Comparison of ENCODE assay signal across 14 cellular contexts in the genomic region with DNA sequence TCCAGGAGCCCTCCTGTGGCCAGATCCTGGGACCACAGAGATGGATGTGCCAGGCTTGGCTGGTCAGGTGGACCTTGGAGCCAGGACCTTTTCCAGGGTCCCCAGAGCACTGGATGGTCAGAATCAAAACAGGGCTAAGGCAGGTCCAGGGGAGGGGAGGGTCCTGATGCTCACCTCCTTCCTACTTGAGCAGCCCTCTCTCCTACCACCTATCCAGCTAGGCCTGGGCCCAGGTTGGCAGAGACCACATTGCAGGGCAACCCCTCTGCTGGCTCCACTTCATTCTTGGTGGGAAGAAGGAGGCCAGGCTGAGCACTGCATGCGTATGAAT. TPM values are rescaled to one million over a fixed set of nuclear protein-coding genes. Genes with fewer than 3 reads are reported as not detected.
DNase-seq lines count a peak whose midpoint lies in the region; ATAC-seq, FAIRE-seq and TF ChIP-seq lines count a peak whose summit lies in the region.
"Had no signal": no experiment of that assay in that cellular context is flagged by ENCODE, and none has a peak within 500 bp of the region (broad histone marks: within the 10 kb centered on the region; RNA-seq: fewer than 3 reads in every experiment).

No MANE protein-coding gene starts in this region.

- no peak overlapping the region for H2BK120ac ChIP-seq in H1 (replicated peaks; ENCODE audit: low read depth, low read length)

- peaks cover 2% of the 10 kb centered on the region for H3K36me3 Mint-ChIP-seq in activated naive CD4-positive, alpha-beta T cell treated with anti-CD3 and anti-CD28 coated beads, Interleukin-2, amount 10 ng/mL, durations not matched to agents 7 days and 5 days
- H3K36me3 Mint-ChIP-seq in activated naive CD4-positive, alpha-beta T cell treated with anti-CD3 and anti-CD28 coated beads for 36 hours (ENCODE audit: low read depth), result no peaks in the 10 kb centered on the region
- peaks cover 5% of the 10 kb centered on the region for H3K36me3 Mint-ChIP-seq in stimulated activated memory B cell treated with anti-CD40 and anti-IgM and Interleukin-4, amounts not matched to agents 10 μg/mL and 1 μg/mL and 100 μg/mL, for 72 hours
- H3K36me3 Mint-ChIP-seq: neural progenitor cell had no signal

- TF ChIP-seq POLR2A in H1 (IDR thresholded peaks at IDR 0.05; ENCODE audit: control extremely low read depth in 1 of 2, low read depth in 2 of 2, low read length in 2 of 2) (no peak), GM12892 (IDR thresholded peaks at IDR 0.05; ENCODE audit: low read depth, low read length) (no peak), prostate gland (IDR thresholded peaks at IDR 0.05) (no peak)

- H3K23me2 ChIP-seq in H1 (ENCODE audit: low read depth, low read length), result peaks cover 6% of the 10 kb centered on the region; the same call in 1 of the 2 replicates

- H3K4me3 ChIP-seq in H1 (ENCODE audit: extremely low read depth in 1 of 4, insufficient read depth in 2 of 4, low read depth in 3 of 4, low read length in 4 of 4) (no peak overlapping the region), prostate gland (no peak overlapping the region)
- H3K4me3 ChIP-seq: neural progenitor cell had no signal

- no peaks in the 10 kb centered on the region for H3K9me3 ChIP-seq in KOPT-K1 (ENCODE audit: insufficient read depth, low read length, poor library complexity, severe bottlenecking)
- no peaks in the 10 kb centered on the region for H3K9me3 ChIP-seq in H1 (ENCODE audit: insufficient read depth in 2 of 2, low read depth in 1 of 2, low read length in 1 of 2)
- no peaks in the 10 kb centered on the region for H3K9me3 ChIP-seq in prostate gland
- H3K9me3 ChIP-seq: esophagus squamous epithelium had no signal

- H3K18ac ChIP-seq in H1 (ENCODE audit: extremely low read depth, low read length), result no peak overlapping the region

- H3K4me2 ChIP-seq in H1 (ENCODE audit: insufficient read depth in 1 of 2, low read depth in 2 of 2, low read length in 2 of 2), result no peak overlapping the region
- H3K4me2 ChIP-seq: neural progenitor cell had no signal

- no peaks in the 10 kb centered on the region for H3K27me3 Mint-ChIP-seq in activated naive CD4-positive, alpha-beta T cell treated with anti-CD3 and anti-CD28 coated beads, Interleukin-2, amount 10 ng/mL, durations not matched to agents 7 days and 5 days
- no peaks in the 10 kb centered on the region for H3K27me3 Mint-ChIP-seq in activated naive CD4-positive, alpha-beta T cell treated with anti-CD3 and anti-CD28 coated beads for 36 hours (ENCODE audit: low read depth)
- H3K27me3 Mint-ChIP-seq in stimulated activated memory B cell treated with anti-CD40 and anti-IgM and Interleukin-4, amounts not matched to agents 10 μg/mL and 1 μg/mL and 100 μg/mL, for 72 hours, result no peaks in the 10 kb centered on the region

- no peak overlapping the region for H3K4ac ChIP-seq in H1 (replicated peaks; ENCODE audit: insufficient read length, low read depth, low read length)

- no peak overlapping the region for H2AFZ ChIP-seq in H1 (ENCODE audit: low read length)

- peak overlapping the region; percentile 2 for H3K27ac Mint-ChIP-seq in activated naive CD4-positive, alpha-beta T cell treated with anti-CD3 and anti-CD28 coated beads, Interleukin-2, amount 10 ng/mL, durations not matched to agents 7 days and 5 days
- H3K27ac Mint-ChIP-seq in activated naive CD4-positive, alpha-beta T cell treated with anti-CD3 and anti-CD28 coated beads for 36 hours, result no peak overlapping the region
- peak overlapping the region; percentile 96 for H3K27ac Mint-ChIP-seq in stimulated activated memory B cell treated with anti-CD40 and anti-IgM and Interleukin-4, amounts not matched to agents 10 μg/mL and 1 μg/mL and 100 μg/mL, for 72 hours
- H3K27ac Mint-ChIP-seq: neural progenitor cell had no signal

- H4K8ac ChIP-seq in H1 (ENCODE audit: extremely low read depth, insufficient read depth, low read length), result no peak overlapping the region

- DNase-seq in activated naive CD4-positive, alpha-beta T cell treated with anti-CD3 and anti-CD28 coated beads, Interleukin-2, amount 10 ng/mL, durations not matched to agents 7 days and 5 days, result no peak
- DNase-seq in activated naive CD4-positive, alpha-beta T cell treated with anti-CD3 and anti-CD28 coated beads for 36 hours, result no peak
- no peak for DNase-seq in H1 (ENCODE audit: low read depth in 1 of 2, low spot score in 2 of 2)
- DNase-seq in GM12892 (ENCODE audit: insufficient read length), result no peak
- DNase-seq in prostate gland (ENCODE audit: low spot score), result no peak
- no peak for DNase-seq in NK-92 (lab: John Stamatoyannopoulos, UW; ENCODE audit: unreplicated experiment)
- DNase-seq: activated gamma-delta T cell treated with Interleukin-2 at 50 U/mL for 16 hours, esophagus squamous epithelium, NCI-H1436 treated with DMSO at 0.1 percent for 48 hours, NCI-H2227 treated with DMSO at 0.1 percent for 48 hours had no signal

- TF ChIP-seq CTCF in H1 (IDR thresholded peaks at IDR 0.05; ENCODE audit: control extremely low read depth in 1 of 3, insufficient read depth in 1 of 3, low read depth in 1 of 3, low read length in 3 of 3) (no peak), prostate gland (IDR thresholded peaks at IDR 0.05) (no peak)

- FAIRE-seq in H1 (lab: Jason Lieb, UNC) (no peak), GM12892 (lab: Jason Lieb, UNC) (no peak)

- H2BK20ac ChIP-seq in H1 (ENCODE audit: low read length), result no peak overlapping the region

- no peak overlapping the region; a peak in 1 of 7 replicates for H3K9ac ChIP-seq in H1 (replicated peaks in 1 of 4; ENCODE audit: extremely low read depth in 1 of 4, low read depth in 3 of 4, low read length in 3 of 4)
- H3K9ac ChIP-seq: neural progenitor cell had no signal

- no peak overlapping the region for H3K56ac ChIP-seq in H1 (replicated peaks; ENCODE audit: insufficient read length, low read depth, low read length)

- no peaks in the 10 kb centered on the region for H3K79me1 ChIP-seq in H1 (ENCODE audit: low read depth, low read length)

- H4K91ac ChIP-seq in H1 (replicated peaks; ENCODE audit: insufficient read length, low read length), result peak overlapping the region; percentile 31

- no peak for TF ChIP-seq RAD21 in H1 (IDR thresholded peaks at IDR 0.05 in 1 of 2, conservative IDR thresholded peaks at IDR 0.05 in 1 of 2; ENCODE audit: low read depth in 2 of 2, low read length in 2 of 2)

- H3K36me3 ChIP-seq in KOPT-K1 (ENCODE audit: insufficient read depth, low read length) (no peaks in the 10 kb centered on the region), H1 (ENCODE audit: control insufficient read depth in 2 of 4, insufficient read depth in 4 of 4, low read length in 3 of 4) (no peaks in the 10 kb centered on the region), prostate gland (no peaks in the 10 kb centered on the region)
- H3K36me3 ChIP-seq: neural progenitor cell had no signal

- no peak overlapping the region for H2BK15ac ChIP-seq in H1 (ENCODE audit: low read length)

- POLR2A ChIA-PET in H1 (lab: Charles Lee; ENCODE audit: partially characterized antibody), result interaction anchor here (1.0 kb wide), 1 partner anchor 9 kb away, joined by 3 read pairs; no protein-coding TSS in a partner anchor

- no peaks in the 10 kb centered on the region for H3K9me3 Mint-ChIP-seq in activated naive CD4-positive, alpha-beta T cell treated with anti-CD3 and anti-CD28 coated beads, Interleukin-2, amount 10 ng/mL, durations not matched to agents 7 days and 5 days
- no peaks in the 10 kb centered on the region for H3K9me3 Mint-ChIP-seq in activated naive CD4-positive, alpha-beta T cell treated with anti-CD3 and anti-CD28 coated beads for 36 hours
- H3K9me3 Mint-ChIP-seq in stimulated activated memory B cell treated with anti-CD40 and anti-IgM and Interleukin-4, amounts not matched to agents 10 μg/mL and 1 μg/mL and 100 μg/mL, for 72 hours, result no peaks in the 10 kb centered on the region
- H3K9me3 Mint-ChIP-seq: neural progenitor cell had no signal

- no peak for ATAC-seq in stimulated activated memory B cell treated with anti-CD40 and anti-IgM and Interleukin-4, amounts not matched to agents 10 μg/mL and 1 μg/mL and 100 μg/mL, for 72 hours
- ATAC-seq: HCT116 had no signal

- H2BK12ac ChIP-seq in H1 (ENCODE audit: low read depth, low read length), result peak overlapping the region; percentile 50; the same call in 1 of the 2 replicates

- peaks cover 29% of the 10 kb centered on the region for H3K4me1 Mint-ChIP-seq in activated naive CD4-positive, alpha-beta T cell treated with anti-CD3 and anti-CD28 coated beads, Interleukin-2, amount 10 ng/mL, durations not matched to agents 7 days and 5 days
- H3K4me1 Mint-ChIP-seq in activated naive CD4-positive, alpha-beta T cell treated with anti-CD3 and anti-CD28 coated beads for 36 hours (ENCODE audit: low read depth), result peaks cover 17% of the 10 kb centered on the region
- H3K4me1 Mint-ChIP-seq in stimulated activated memory B cell treated with anti-CD40 and anti-IgM and Interleukin-4, amounts not matched to agents 10 μg/mL and 1 μg/mL and 100 μg/mL, for 72 hours, result peaks cover 16% of the 10 kb centered on the region

- H3K14ac ChIP-seq in H1 (ENCODE audit: insufficient read length), result no peak overlapping the region

- H3K27me3 ChIP-seq in H1 (replicated peaks in 1 of 4; ENCODE audit: control insufficient read depth in 3 of 4, extremely low read depth in 1 of 4, insufficient read depth in 3 of 4, low read length in 3 of 4), result no peaks in the 10 kb centered on the region; a peak in 2 of 7 replicates
- no peaks in the 10 kb centered on the region for H3K27me3 ChIP-seq in prostate gland (replicated peaks; ENCODE audit: insufficient read depth)
- H3K27me3 ChIP-seq: esophagus squamous epithelium, neural progenitor cell had no signal

- H3K4me3 Mint-ChIP-seq in activated naive CD4-positive, alpha-beta T cell treated with anti-CD3 and anti-CD28 coated beads, Interleukin-2, amount 10 ng/mL, durations not matched to agents 7 days and 5 days, result peak overlapping the region; percentile 35
- no peak overlapping the region for H3K4me3 Mint-ChIP-seq in activated naive CD4-positive, alpha-beta T cell treated with anti-CD3 and anti-CD28 coated beads for 36 hours
- H3K4me3 Mint-ChIP-seq in stimulated activated memory B cell treated with anti-CD40 and anti-IgM and Interleukin-4, amounts not matched to agents 10 μg/mL and 1 μg/mL and 100 μg/mL, for 72 hours, result peak overlapping the region; percentile 25
- H3K4me3 Mint-ChIP-seq: neural progenitor cell had no signal

- peaks cover 0 to 15% (median 9%) of the 10 kb centered on the region in 4 experiments; a peak in 6 of 7 replicates for H3K4me1 ChIP-seq in H1 (replicated peaks in 1 of 4; ENCODE audit: control insufficient read depth in 3 of 4, insufficient read depth in 4 of 4, low read length in 3 of 4)
- H3K4me1 ChIP-seq in prostate gland (replicated peaks), result peaks cover 5% of the 10 kb centered on the region

- CTCF ChIA-PET in activated naive CD4-positive, alpha-beta T cell treated with anti-CD3 and anti-CD28 coated beads, Interleukin-2, amount 10 ng/mL, durations not matched to agents 7 days and 5 days (lab: Charles Lee), result no interaction called here
- CTCF ChIA-PET in activated naive CD4-positive, alpha-beta T cell treated with anti-CD3 and anti-CD28 coated beads for 36 hours (lab: Charles Lee), result interaction anchor here (1.5 kb wide), 2 partner anchors 36 to 141 kb away, joined by 5 to 11 read pairs; no protein-coding TSS in a partner anchor
- CTCF ChIA-PET in H1 (lab: Charles Lee; ENCODE audit: partially characterized antibody), result interaction anchor here (1.1 to 1.9 kb wide), 8 partner anchors 25 to 253 kb away, joined by 3 to 8 read pairs (median 4); no protein-coding TSS in a partner anchor

- no peak overlapping the region for H2BK5ac ChIP-seq in H1 (ENCODE audit: low read depth, low read length)

- H4K20me1 ChIP-seq in H1 (replicated peaks in 1 of 2; ENCODE audit: control insufficient read depth in 1 of 2, insufficient read depth in 2 of 2, low read length in 2 of 2), result no peaks in the 10 kb centered on the region

- no peak for TF ChIP-seq EP300 in H1 (IDR thresholded peaks at IDR 0.05; ENCODE audit: borderline replicate concordance in 1 of 2, low read depth in 2 of 2, low read length in 2 of 2)

- intact Hi-C loops in activated naive CD4-positive, alpha-beta T cell treated with anti-CD3 and anti-CD28 coated beads for 36 hours (cut with micrococcal nuclease), result no loop called here
- intact Hi-C loops in prostate gland (cut with DNase I), result loop anchor here (5.0 to 10.0 kb wide), 3 partner anchors 142 to 300 kb away; a partner anchor contains a TSS

- no peaks in the 10 kb centered on the region for H3K79me2 ChIP-seq in H1 (ENCODE audit: control insufficient read depth in 1 of 2, insufficient read depth in 2 of 2, low read length in 2 of 2)

- H4K5ac ChIP-seq in H1 (ENCODE audit: insufficient read length, low read depth, low read length), result no peak overlapping the region

- H3K23ac ChIP-seq in H1 (ENCODE audit: insufficient read length), result no peak overlapping the region

- WGBS in H1 (ENCODE audit: extremely low coverage in 1 of 2, insufficient coverage in 1 of 2, insufficient read length in 1 of 2, insufficient replicate concordance in 2 of 2, low coverage in 1 of 2, low lambda C conversion rate in 2 of 2, missing lambda C conversion rate in 1 of 2), 2 experiments, result 100% methylated on average over 1 of the region's 1 CpG; no CpG with 5 or more reads in 1 of the 2 experiments
- WGBS in prostate gland, result 94% methylated on average over 1 of the region's 1 CpG

- H3K27ac ChIP-seq in KOPT-K1 (ENCODE audit: low read depth, low read length, poor library complexity, severe bottlenecking) (peak overlapping the region; percentile 96), H1 (ENCODE audit: low read depth, low read length) (no peak overlapping the region), prostate gland (no peak overlapping the region)
- H3K27ac ChIP-seq: esophagus squamous epithelium, neural progenitor cell had no signal

- H2AK5ac ChIP-seq in H1 (ENCODE audit: low read depth, low read length), result no peak overlapping the region

RNA-seq across cellular contexts. Expression of a gene that starts 28.5 kb away (rescaled TPM):
- total RNA-seq in activated naive CD4-positive, alpha-beta T cell treated with anti-CD3 and anti-CD28 coated beads for 36 hours, result 10 to 100 TPM; 15.1 to 15.4 TPM
- total RNA-seq in H1 (2021; fragmentation: NEBNext Ultra II Directional; extraction: Animal tissue kit (Norgen Biotek cat#: 25700)), result 16.8 and 18.7 TPM in 2 replicates
- 5.5 and 8.1 TPM in 2 replicates for polyA plus RNA-seq in H1 (2011; rRNA removed)
- 7.7 TPM for polyA plus RNA-seq in H1 (2011; cell fraction: cytosol; rRNA removed)
- 9.5 TPM for polyA plus RNA-seq in H1 (2011; cell fraction: nucleus; rRNA removed)
- 9.6 to 12.3 TPM (median 11.6 TPM) in 4 replicates for polyA plus RNA-seq in H1 (2012, experiment 1 of 2)
- polyA plus RNA-seq in H1 (2012, experiment 2 of 2), result 1.5 TPM
- 7.8 TPM for polyA plus RNA-seq in H1 (2013, experiment 1 of 2)
- polyA plus RNA-seq in H1 (2013, experiment 2 of 2), result 7.7 TPM
- 28.0 and 29.8 TPM in 2 replicates for polyA minus RNA-seq in H1 (2011; rRNA and poly(A)+ RNA removed)
- polyA minus RNA-seq in H1 (2011; cell fraction: cytosol; rRNA and poly(A)+ RNA removed), result 15.9 TPM
- polyA minus RNA-seq in H1 (2011; cell fraction: nucleus; rRNA and poly(A)+ RNA removed), result 24.0 TPM
- 6.4 TPM for polyA plus RNA-seq in GM12892 (2012; ENCODE audit: missing spikeins)
- 10 to 100 TPM; 35.3 to 37.4 TPM for total RNA-seq in prostate gland

RNA-seq across cellular contexts. Expression of a gene that starts 55.9 kb away (rescaled TPM):
- 10 to 100 TPM; 29.9 to 31.7 TPM for total RNA-seq in activated naive CD4-positive, alpha-beta T cell treated with anti-CD3 and anti-CD28 coated beads for 36 hours
- total RNA-seq in H1 (2021; fragmentation: NEBNext Ultra II Directional; extraction: Animal tissue kit (Norgen Biotek cat#: 25700)), result 24.4 and 27.7 TPM in 2 replicates
- polyA plus RNA-seq in H1 (2011; rRNA removed), result 35.1 and 42.4 TPM in 2 replicates
- polyA plus RNA-seq in H1 (2011; cell fraction: cytosol; rRNA removed), result 27.6 TPM
- polyA plus RNA-seq in H1 (2011; cell fraction: nucleus; rRNA removed), result 26.7 TPM
- polyA plus RNA-seq in H1 (2012, experiment 1 of 2), result 18.2 to 28.0 TPM (median 25.3 TPM) in 4 replicates
- 24.2 TPM for polyA plus RNA-seq in H1 (2012, experiment 2 of 2)
- 19.1 TPM for polyA plus RNA-seq in H1 (2013, experiment 1 of 2)
- 22.3 TPM for polyA plus RNA-seq in H1 (2013, experiment 2 of 2)
- 63.8 TPM in 2 replicates for polyA minus RNA-seq in H1 (2011; rRNA and poly(A)+ RNA removed)
- polyA minus RNA-seq in H1 (2011; cell fraction: cytosol; rRNA and poly(A)+ RNA removed), result 16.7 TPM
- 22.6 TPM for polyA minus RNA-seq in H1 (2011; cell fraction: nucleus; rRNA and poly(A)+ RNA removed)
- 20.8 TPM for polyA plus RNA-seq in GM12892 (2012; ENCODE audit: missing spikeins)
- 10 to 100 TPM; 10.3 to 31.1 TPM for total RNA-seq in prostate gland
